ENCODE assay signal across 19 cellular contexts in genomic region chr1:7717769-7718368, GRCh38.
"Had no signal": no experiment of that assay in that cellular context is flagged by ENCODE, and none has a peak within 500 bp of the region (broad histone marks: within the 10 kb centered on the region; RNA-seq: fewer than 3 reads in every experiment).

No MANE protein-coding gene starts in this region.

- H3K9me3 ChIP-seq: esophagus squamous epithelium, gastroesophageal sphincter, ovary, suprapubic skin, thyroid gland had no signal

- H3K27ac ChIP-seq: esophagus squamous epithelium, gastroesophageal sphincter, ovary, suprapubic skin, thyroid gland had no signal

- H3K27me3 ChIP-seq: gastroesophageal sphincter, ovary, suprapubic skin, thyroid gland had no signal

- H3K36me3 ChIP-seq: esophagus squamous epithelium, gastroesophageal sphincter, ovary, suprapubic skin, thyroid gland had no signal

- H3K4me1 ChIP-seq: esophagus squamous epithelium, suprapubic skin, thyroid gland had no signal

- DNase-seq: effector memory CD8-positive, alpha-beta T cell; esophagus squamous epithelium; foreskin fibroblast; glutamatergic neuron; islet precursor cell; natural killer cell; nucleus accumbens; ovary; right cardiac atrium; stimulated activated CD4-positive, alpha-beta T cell treated with anti-CD3 and anti-CD28 coated beads, Interleukin-2, amount 100 ng/mL, for 48 hours; stimulated activated CD8-positive, alpha-beta memory T cell treated with anti-CD3 and anti-CD28 coated beads, Interleukin-4, amount 100 ng/mL, for 48 hours; stimulated activated naive CD8-positive, alpha-beta T cell treated with anti-CD3 and anti-CD28 coated beads, Interleukin-15, Interleukin-2, amounts not matched to agents 100 U/mL and 50 U/mL, for 24 hours; thyroid gland had no signal

- H3K4me3 ChIP-seq: esophagus squamous epithelium, gastroesophageal sphincter, ovary, smooth muscle cell, suprapubic skin, thyroid gland had no signal

- FAIRE-seq: urothelium cell line had no signal

- ATAC-seq: effector memory CD8-positive, alpha-beta T cell; gastroesophageal sphincter; left lobe of liver; natural killer cell; right cardiac atrium; stimulated activated effector memory CD8-positive, alpha-beta T cell treated with anti-CD3 and anti-CD28 coated beads, Interleukin-12 subunit alpha, Interleukin-12 subunit beta, amount 100 ng/mL, for 72 hours; stimulated activated naive CD8-positive, alpha-beta T cell treated with anti-CD3 and anti-CD28 coated beads, Interleukin-15, Interleukin-2, amounts not matched to agents 100 U/mL and 50 U/mL, for 24 hours had no signal
